ENCODE assay signal across 11 cellular contexts in genomic region chr20:25233016-25233772, GRCh38. TPM values are rescaled to one million over a fixed set of nuclear protein-coding genes. Genes with fewer than 3 reads are reported as not detected.
DNase-seq lines count a peak whose midpoint lies in the region; ATAC-seq and TF ChIP-seq lines count a peak whose summit lies in the region.
"Had no signal": no experiment of that assay in that cellular context is flagged by ENCODE, and none has a peak within 500 bp of the region (broad histone marks: within the 10 kb centered on the region; RNA-seq: fewer than 3 reads in every experiment).

No MANE protein-coding gene starts in this region.

- H3K9me3 ChIP-seq in left lung, result no peaks in the 10 kb centered on the region
- H3K9me3 ChIP-seq: uterus had no signal

- DNase-seq in natural killer cell treated with Interleukin-12 subunit alpha and Interleukin-12 subunit beta and Interleukin-15 and Interleukin-18, amount 100 ng/mL, for 72 hours (ENCODE audit: low spot score), result peak; percentile 25
- DNase-seq in natural killer cell (no peak), MCF 10A (ENCODE audit: unreplicated experiment) (peak; percentile 93), left lung (peak in 1 of 2 donors; percentile 80), NCI-H128 (lab: John Stamatoyannopoulos, UW; ENCODE audit: unreplicated experiment) (no peak), GM10266 (ENCODE audit: extremely low spot score) (no peak)
- DNase-seq: activated naive CD8-positive, alpha-beta T cell treated with anti-CD3 and anti-CD28 coated beads for 36 hours; AML-193; uterus had no signal

- H3K27ac ChIP-seq in left lung, result peak overlapping the region; percentile 53 to 54
- H3K27ac ChIP-seq: uterus had no signal

- H3K4me3 Mint-ChIP-seq in natural killer cell treated with Interleukin-12 subunit alpha and Interleukin-12 subunit beta and Interleukin-15 and Interleukin-18, amount 100 ng/mL, for 72 hours, result no peak overlapping the region
- no peak overlapping the region for H3K4me3 Mint-ChIP-seq in natural killer cell
- peak overlapping the region; percentile 61 for H3K4me3 Mint-ChIP-seq in MCF 10A (ENCODE audit: unreplicated experiment)
- H3K4me3 Mint-ChIP-seq: activated naive CD8-positive, alpha-beta T cell treated with anti-CD3 and anti-CD28 coated beads for 36 hours had no signal

- intact Hi-C loops in natural killer cell (cut with micrococcal nuclease), result no loop called here
- intact Hi-C loops in MCF 10A (cut with micrococcal nuclease), result loop anchor here (2.0 kb wide), 1 partner anchor 14 kb away; no protein-coding TSS in a partner anchor
- intact Hi-C loops in left lung (cut with DNase I), result no loop called here

- peaks cover 0 to 22% of the 10 kb centered on the region in 2 donors for H3K27me3 ChIP-seq in left lung
- H3K27me3 ChIP-seq: uterus had no signal

- BruUV-seq in MCF 10A (replicated peaks; lab: Mats Ljungman, UMichigan), result TSS peak; percentile 62

- peaks cover 6 to 8% of the 10 kb centered on the region in 2 donors for H3K4me1 Mint-ChIP-seq in natural killer cell treated with Interleukin-12 subunit alpha and Interleukin-12 subunit beta and Interleukin-15 and Interleukin-18, amount 100 ng/mL, for 72 hours (ENCODE audit: low read depth in 2 of 2)
- peaks cover 0 to 6% of the 10 kb centered on the region in 2 donors for H3K4me1 Mint-ChIP-seq in natural killer cell
- peaks cover 36% of the 10 kb centered on the region for H3K4me1 Mint-ChIP-seq in MCF 10A (ENCODE audit: insufficient read depth, unreplicated experiment)

- H3K36me3 ChIP-seq in left lung, result no peaks in the 10 kb centered on the region
- H3K36me3 ChIP-seq: uterus had no signal

- H3K4me1 ChIP-seq in left lung, result peaks cover 0 to 16% of the 10 kb centered on the region in 2 donors
- H3K4me1 ChIP-seq: uterus had no signal

- ATAC-seq in natural killer cell treated with Interleukin-12 subunit alpha and Interleukin-12 subunit beta and Interleukin-15 and Interleukin-18, amount 100 ng/mL, for 72 hours, result no peak
- ATAC-seq in natural killer cell (no peak), left lung (peak; percentile 82), HG03196 (IDR thresholded peaks at IDR 0.05; ENCODE audit: unreplicated experiment) (no peak), GM18502 (IDR thresholded peaks at IDR 0.05; ENCODE audit: poor library complexity, unreplicated experiment) (no peak)

- H3K9me3 Mint-ChIP-seq in natural killer cell treated with Interleukin-12 subunit alpha and Interleukin-12 subunit beta and Interleukin-15 and Interleukin-18, amount 100 ng/mL, for 72 hours, result no peaks in the 10 kb centered on the region
- H3K9me3 Mint-ChIP-seq in natural killer cell (no peaks in the 10 kb centered on the region), MCF 10A (ENCODE audit: unreplicated experiment) (no peaks in the 10 kb centered on the region)
- H3K9me3 Mint-ChIP-seq: activated naive CD8-positive, alpha-beta T cell treated with anti-CD3 and anti-CD28 coated beads for 36 hours had no signal

- H3K4me3 ChIP-seq in left lung, result no peak overlapping the region
- H3K4me3 ChIP-seq: uterus had no signal

- POLR2A ChIA-PET in MCF 10A (lab: Yijun Ruan, JAX), result interaction anchor here (0.6 to 13.6 kb wide), 19 partner anchors 10 to 1610 kb away, joined by 3 to 517 read pairs (median 3); partner anchors contain the start of genes GINS1 and PYGB

- TF ChIP-seq CTCF in natural killer cell (IDR thresholded peaks at IDR 0.05) (no peak), MCF 10A (IDR thresholded peaks at IDR 0.05; ENCODE audit: unreplicated experiment) (no peak), left lung (IDR thresholded peaks at IDR 0.05) (no peak), GM10266 (IDR thresholded peaks at IDR 0.05; ENCODE audit: control insufficient read depth, insufficient read depth, low read depth, missing control alignments) (no peak)

- CTCF ChIA-PET in MCF 10A (lab: Yijun Ruan, JAX), result interaction anchor here (0.7 to 3.9 kb wide), 11 partner anchors 9 to 237 kb away, joined by 3 to 24 read pairs (median 3); no protein-coding TSS in a partner anchor

- no peak overlapping the region for H3K27ac Mint-ChIP-seq in natural killer cell treated with Interleukin-12 subunit alpha and Interleukin-12 subunit beta and Interleukin-15 and Interleukin-18, amount 100 ng/mL, for 72 hours
- no peak overlapping the region for H3K27ac Mint-ChIP-seq in natural killer cell
- peak overlapping the region; percentile 73 for H3K27ac Mint-ChIP-seq in MCF 10A (ENCODE audit: low read depth, unreplicated experiment)
- H3K27ac Mint-ChIP-seq: activated naive CD8-positive, alpha-beta T cell treated with anti-CD3 and anti-CD28 coated beads for 36 hours had no signal

- peaks cover 0 to 12% of the 10 kb centered on the region in 2 donors for H3K27me3 Mint-ChIP-seq in natural killer cell treated with Interleukin-12 subunit alpha and Interleukin-12 subunit beta and Interleukin-15 and Interleukin-18, amount 100 ng/mL, for 72 hours
- H3K27me3 Mint-ChIP-seq in natural killer cell (ENCODE audit: low read depth in 2 of 2) (peaks cover 14 to 18% of the 10 kb centered on the region in 2 donors), MCF 10A (ENCODE audit: insufficient read depth, unreplicated experiment) (no peaks in the 10 kb centered on the region)

- H3K36me3 Mint-ChIP-seq in natural killer cell treated with Interleukin-12 subunit alpha and Interleukin-12 subunit beta and Interleukin-15 and Interleukin-18, amount 100 ng/mL, for 72 hours, result no peaks in the 10 kb centered on the region
- no peaks in the 10 kb centered on the region for H3K36me3 Mint-ChIP-seq in natural killer cell
- peaks cover 8% of the 10 kb centered on the region for H3K36me3 Mint-ChIP-seq in MCF 10A (ENCODE audit: insufficient read depth, unreplicated experiment)

RNA-seq across cellular contexts. Expression of gene PYGB, which starts 14.7 kb away (rescaled TPM):
- 10 to 100 TPM; 35.9 to 40.4 TPM for total RNA-seq in natural killer cell treated with Interleukin-12 subunit alpha and Interleukin-12 subunit beta and Interleukin-15 and Interleukin-18, amount 100 ng/mL, for 72 hours
- total RNA-seq in natural killer cell (10 to 100 TPM; 39.4 to 55.4 (median 47.0) TPM), MCF 10A (2022) (375 and 435 TPM in 2 replicates), left lung (10 to 100 TPM; 78.2 to 81.3 TPM)

RNA-seq across cellular contexts. Expression of gene ENTPD6, which starts 37.7 kb away (rescaled TPM):
- total RNA-seq in natural killer cell treated with Interleukin-12 subunit alpha and Interleukin-12 subunit beta and Interleukin-15 and Interleukin-18, amount 100 ng/mL, for 72 hours, result 10 to 100 TPM; 24.9 to 58.7 TPM
- total RNA-seq in natural killer cell, result 10 to 100 TPM; 36.4 to 43.1 (median 41.4) TPM
- 98.0 and 99.5 TPM in 2 replicates for total RNA-seq in MCF 10A (2022)
- 10 to 100 TPM; 72.7 to 76.3 TPM for total RNA-seq in left lung

Comparison
In these comparisons a context has a peak if more than half of its experiments do, and no peak if none do; other contexts are left out.
1. DNase-seq: peak in natural killer cell treated with Interleukin-12 subunit alpha and Interleukin-12 subunit beta and Interleukin-15 and Interleukin-18, amount 100 ng/mL, for 72 hours (single experiment) and MCF 10A (single experiment); none in natural killer cell (single experiment), NCI-H128 (single experiment) and GM10266 (single experiment).